In the genomic region with DNA sequence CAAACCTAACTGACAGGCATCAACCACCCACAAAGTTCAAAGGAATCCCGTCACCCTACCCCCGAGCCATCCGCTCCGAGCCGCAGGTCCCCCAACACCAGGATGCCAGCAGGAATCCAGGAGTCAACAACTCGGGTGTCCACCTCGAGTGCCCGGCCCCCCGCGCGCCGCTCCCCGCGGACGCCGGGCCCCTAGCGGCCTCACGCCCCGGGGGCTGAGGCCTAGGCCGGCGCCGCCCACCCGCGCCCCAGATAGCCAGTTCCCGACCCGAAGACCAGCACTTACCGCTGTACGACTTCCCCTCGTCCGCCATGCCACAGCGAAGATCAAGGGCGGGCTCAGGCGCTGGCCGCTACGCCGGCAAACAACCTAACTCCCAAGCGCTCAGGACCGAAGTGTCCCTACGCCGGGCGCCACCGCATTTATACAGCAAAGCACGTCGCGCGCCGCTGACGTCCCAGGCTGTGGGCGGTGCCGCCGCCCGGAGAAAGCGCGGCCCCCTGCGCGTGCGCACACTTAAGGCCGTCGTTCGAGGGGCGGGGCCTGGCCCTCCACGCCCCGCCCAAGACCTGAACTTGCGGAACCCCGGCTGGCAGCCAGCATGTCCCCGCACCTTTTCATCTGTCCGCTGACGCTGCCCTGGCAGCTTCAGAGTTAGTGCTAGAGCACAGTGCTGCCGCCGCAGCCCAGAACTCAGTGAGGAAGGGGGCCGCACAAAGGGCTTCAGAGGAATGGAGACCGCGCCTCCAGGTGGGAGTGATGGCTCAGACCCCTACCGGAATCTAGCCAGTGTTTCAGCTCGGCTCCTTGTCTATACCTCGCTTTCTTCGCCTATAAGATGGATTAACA, we compare ENCODE assay signal across 8 cellular contexts. TPM values are rescaled to one million over a fixed set of nuclear protein-coding genes. Genes with fewer than 3 reads are reported as not detected.
A peak's percentile ranks its signal among the peaks of the same experiment; 100 is the strongest.
DNase-seq lines count a peak whose midpoint lies in the region; ATAC-seq lines count a peak whose summit lies in the region.

Gene NXF1, minus strand, starts transcription at position 397 of the 849 bp plus-strand sequence. Its CDS starts 84 bp downstream, at position 313.

- H3K4me1 ChIP-seq in GM23248 (ENCODE audit: insufficient read depth) = peaks cover 20% of the 10 kb centered on the region

- peaks cover 48% of the 10 kb centered on the region for H3K79me2 ChIP-seq in GM23248 (ENCODE audit: insufficient read depth)

- H3K4me1 Mint-ChIP-seq in naive thymus-derived CD8-positive, alpha-beta T cell = peaks cover 11 to 40% (median 29%) of the 10 kb centered on the region in 4 donors
- peaks cover 25 to 46% of the 10 kb centered on the region in 2 donors for H3K4me1 Mint-ChIP-seq in stimulated activated naive B cell treated with anti-CD40 and anti-IgM and Interleukin-4, amounts not matched to agents 10 μg/mL and 1 μg/mL and 100 μg/mL, for 72 hours

- H3K27ac Mint-ChIP-seq in naive thymus-derived CD8-positive, alpha-beta T cell = peak within 1 kb of the TSS; percentile 94 to 100 (median 98)
- H3K27ac Mint-ChIP-seq in stimulated activated naive B cell treated with anti-CD40 and anti-IgM and Interleukin-4, amounts not matched to agents 10 μg/mL and 1 μg/mL and 100 μg/mL, for 72 hours = peak within 1 kb of the TSS; percentile 99

- peak within 1 kb of the TSS; percentile 82 for H3K27ac ChIP-seq in GM23248

- H3F3A ChIP-seq in GM23248 (ENCODE audit: insufficient read depth) = peaks cover 35% of the 10 kb centered on the region

- 1% methylated on average over 57 to 65 of the region's 77 CpGs for WGBS in GM23248 (ENCODE audit: low coverage in 1 of 2, low lambda C conversion rate in 2 of 2, missing lambda C conversion rate in 2 of 2), 2 experiments

- peak within 1 kb of the TSS; percentile 77 for H2AFZ ChIP-seq in GM23248

- H3K9me3 ChIP-seq in GM23248 (ENCODE audit: low read depth) = no peaks in the 10 kb centered on the region

- no peaks in the 10 kb centered on the region for H3K9me2 ChIP-seq in GM23248 (ENCODE audit: insufficient read depth)

- POLR2A ChIA-PET in naive thymus-derived CD8-positive, alpha-beta T cell (lab: Charles Lee) = interaction anchor here (0.5 to 5.3 kb wide), 27 partner anchors 10 to 204 kb away, joined by 3 to 48 read pairs (median 5); partner anchors contain the start of genes BSCL2, C11orf98, CSKMT and GNG3

- H3K27me3 ChIP-seq in GM23248 (replicated peaks; ENCODE audit: insufficient read depth) = no peaks in the 10 kb centered on the region

- peak within 1 kb of the TSS; percentile 93 to 100 (median 99) for H3K4me3 Mint-ChIP-seq in naive thymus-derived CD8-positive, alpha-beta T cell
- H3K4me3 Mint-ChIP-seq in stimulated activated naive B cell treated with anti-CD40 and anti-IgM and Interleukin-4, amounts not matched to agents 10 μg/mL and 1 μg/mL and 100 μg/mL, for 72 hours = peak within 1 kb of the TSS; percentile 94 to 97

- peak within 1 kb of the TSS; percentile 95 for H3K9ac ChIP-seq in GM23248

- peaks cover 0 to 34% (median 6%) of the 10 kb centered on the region in 3 donors for H3K36me3 Mint-ChIP-seq in naive thymus-derived CD8-positive, alpha-beta T cell
- H3K36me3 Mint-ChIP-seq in stimulated activated naive B cell treated with anti-CD40 and anti-IgM and Interleukin-4, amounts not matched to agents 10 μg/mL and 1 μg/mL and 100 μg/mL, for 72 hours = peaks cover 23 to 29% of the 10 kb centered on the region in 2 donors

- H3K9me3 Mint-ChIP-seq in naive thymus-derived CD8-positive, alpha-beta T cell = no peaks in the 10 kb centered on the region
- H3K9me3 Mint-ChIP-seq in stimulated activated naive B cell treated with anti-CD40 and anti-IgM and Interleukin-4, amounts not matched to agents 10 μg/mL and 1 μg/mL and 100 μg/mL, for 72 hours = no peaks in the 10 kb centered on the region

- no peaks in the 10 kb centered on the region for H3K27me3 Mint-ChIP-seq in naive thymus-derived CD8-positive, alpha-beta T cell
- no peaks in the 10 kb centered on the region for H3K27me3 Mint-ChIP-seq in stimulated activated naive B cell treated with anti-CD40 and anti-IgM and Interleukin-4, amounts not matched to agents 10 μg/mL and 1 μg/mL and 100 μg/mL, for 72 hours

- in situ Hi-C loops in GM23248 (cut with MboI) = no loop called here

- DNase-seq in EH (ENCODE audit: low read depth) = peak; percentile 91
- peak; percentile 97 for DNase-seq in GM23248
- peak; percentile 88 to 89 for DNase-seq in Kasumi-1 (lab: John Stamatoyannopoulos, UW)
- DNase-seq in RKO (ENCODE audit: low spot score) = peak; percentile 95
- DNase-seq in activated T-helper 1 cell treated with Interleukin-2 at 50 U/mL for 16 hours (ENCODE audit: low read depth) = peak; percentile 95
- DNase-seq in fibroblast of gingiva (ENCODE audit: low read depth) = peak; percentile 95
- peak; percentile 90 to 98 (median 97) for DNase-seq in naive thymus-derived CD8-positive, alpha-beta T cell
- DNase-seq in stimulated activated naive B cell treated with anti-CD40 and anti-IgM and Interleukin-4, amounts not matched to agents 10 μg/mL and 1 μg/mL and 100 μg/mL, for 72 hours = peak; percentile 95

- ATAC-seq in naive thymus-derived CD8-positive, alpha-beta T cell = peak; percentile 85 to 86
- ATAC-seq in stimulated activated naive B cell treated with anti-CD40 and anti-IgM and Interleukin-4, amounts not matched to agents 10 μg/mL and 1 μg/mL and 100 μg/mL, for 72 hours (replicated peaks) = peak; percentile 87 to 90

- H3K4me3 ChIP-seq in GM23248 = peak within 1 kb of the TSS; percentile 97

- peaks cover 33% of the 10 kb centered on the region for H3K36me3 ChIP-seq in GM23248 (ENCODE audit: low read depth)

- H4K20me1 ChIP-seq in GM23248 (ENCODE audit: insufficient read depth) = no peaks in the 10 kb centered on the region

- peak within 1 kb of the TSS; percentile 94 for H3K4me2 ChIP-seq in GM23248 (ENCODE audit: unreplicated experiment)

RNA-seq across cellular contexts. Expression of gene NXF1, which starts in this region (rescaled TPM):
- total RNA-seq in GM23248 (2014; rRNA removed; shearing (Covaris generic)) = 25.0 and 32.0 TPM in 2 replicates
- polyA plus RNA-seq in GM23248 (2016; fragmentation: Nextera tagmentation; extraction: Ambion mirVana) = 51.1 and 53.3 TPM in 2 replicates
- total RNA-seq in naive thymus-derived CD8-positive, alpha-beta T cell = 100 to 1,000 TPM; 185 to 191 TPM
- polyA plus RNA-seq in naive thymus-derived CD8-positive, alpha-beta T cell = 10 to 100 TPM; 38.4 to 82.9 (median 62.8) TPM

Comparison
In these comparisons a context has a peak if more than half of its experiments do, and no peak if none do; other contexts are left out.
1. Peak in every context shown above with its lines: DNase-seq, ATAC-seq, H3K4me3 ChIP-seq and H3K27ac ChIP-seq.